14 cellular contexts compared by ENCODE assay signal in genomic region chr6:149037026-149037734, GRCh38.
DNase-seq lines count a peak whose midpoint lies in the region; ATAC-seq and TF ChIP-seq lines count a peak whose summit lies in the region.
"Had no signal": no experiment of that assay in that cellular context is flagged by ENCODE, and none has a peak within 500 bp of the region (broad histone marks: within the 10 kb centered on the region; RNA-seq: fewer than 3 reads in every experiment).

No MANE protein-coding gene starts in this region.

- H3K79me1 ChIP-seq in trophoblast cell (ENCODE audit: low read length): peaks cover 18% of the 10 kb centered on the region

- peaks cover 8 to 12% of the 10 kb centered on the region in 2 experiments for H3K4me1 ChIP-seq in trophoblast cell (ENCODE audit: control insufficient read depth in 1 of 2, insufficient read depth in 2 of 2, low read length in 2 of 2)

- peak overlapping the region; percentile 5 for H2BK120ac ChIP-seq in trophoblast cell (ENCODE audit: insufficient read depth, low read length, poor library complexity)

- ATAC-seq in GM18868 (IDR thresholded peaks at IDR 0.05; ENCODE audit: unreplicated experiment) (no peak), HG02759 (IDR thresholded peaks at IDR 0.05; ENCODE audit: unreplicated experiment) (no peak), GM18517 (IDR thresholded peaks at IDR 0.05; ENCODE audit: unreplicated experiment) (no peak)
- ATAC-seq: natural killer cell had no signal

- H4K12ac ChIP-seq in trophoblast cell (ENCODE audit: low read depth, low read length): no peak overlapping the region

- H4K8ac ChIP-seq in trophoblast cell (ENCODE audit: low read depth, low read length): peak overlapping the region; percentile 83

- peak overlapping the region; percentile 86 for H2BK5ac ChIP-seq in trophoblast cell (ENCODE audit: low read depth, low read length, poor library complexity)

- H3K14ac ChIP-seq in trophoblast cell (ENCODE audit: low read length): peak overlapping the region; percentile 68

- H3K18ac ChIP-seq in trophoblast cell (ENCODE audit: low read length): no peak overlapping the region

- peak overlapping the region; percentile 89 for H2BK12ac ChIP-seq in trophoblast cell (ENCODE audit: low read length)

- H3K23ac ChIP-seq in trophoblast cell (ENCODE audit: low read length): peak overlapping the region; percentile 18

- H3K79me2 ChIP-seq in trophoblast cell (ENCODE audit: control insufficient read depth, insufficient read depth, low read length, poor library complexity): no peaks in the 10 kb centered on the region

- DNase-seq in ELF-1 (ENCODE audit: low read depth, low spot score) (peak; percentile 65), fibroblast of villous mesenchyme (ENCODE audit: low read depth) (peak; percentile 58), trophoblast cell (no peak), HUDEP-2 (lab: John Stamatoyannopoulos, UW; ENCODE audit: unreplicated experiment in 76 of 76) (no peak)
- DNase-seq: aorta; KG1; natural killer cell; NCI-H2081; Peyer's patch; stimulated activated CD4-positive, alpha-beta T cell treated with anti-CD3 and anti-CD28 coated beads, Interleukin-15, amount 100 ng/mL, for 24 hours had no signal

- H3K9ac ChIP-seq in trophoblast cell (ENCODE audit: low read length): no peak overlapping the region

- no peaks in the 10 kb centered on the region for H3K9me3 ChIP-seq in trophoblast cell (ENCODE audit: insufficient read depth, low read depth, low read length)
- H3K9me3 ChIP-seq: Peyer's patch had no signal

- H3K27ac ChIP-seq in VCaP (peak overlapping the region; percentile 77), trophoblast cell (ENCODE audit: low read depth, low read length) (peak overlapping the region; percentile 70)

- peak overlapping the region; percentile 65 for H3K4ac ChIP-seq in trophoblast cell (ENCODE audit: low read depth, low read length)

- H3K4me3 ChIP-seq in fibroblast of villous mesenchyme (ENCODE audit: low read depth, low read length) (no peak overlapping the region), trophoblast cell (ENCODE audit: low read depth, low read length) (no peak overlapping the region)
- H3K4me3 ChIP-seq: Peyer's patch had no signal

- H3K27me3 ChIP-seq in trophoblast cell (ENCODE audit: insufficient read depth, low read length): no peaks in the 10 kb centered on the region
- H3K27me3 ChIP-seq: Peyer's patch had no signal

- TF ChIP-seq CTCF in VCaP (conservative IDR thresholded peaks at IDR 0.05) (no peak), fibroblast of villous mesenchyme (IDR thresholded peaks at IDR 0.05; ENCODE audit: insufficient read depth, low read depth, low read length) (no peak)

- no peaks in the 10 kb centered on the region for H3K36me3 ChIP-seq in trophoblast cell (ENCODE audit: control insufficient read depth in 1 of 2, insufficient read depth in 2 of 2, low read length in 2 of 2)
- H3K36me3 ChIP-seq: Peyer's patch had no signal

- peak overlapping the region; percentile 69 for H2AFZ ChIP-seq in trophoblast cell (ENCODE audit: insufficient read depth, low read length, poor library complexity)

- no peak overlapping the region for H2AK5ac ChIP-seq in trophoblast cell (ENCODE audit: low read length)

- H3K4me2 ChIP-seq in trophoblast cell (ENCODE audit: low read length): peak overlapping the region; percentile 8

- H4K91ac ChIP-seq in trophoblast cell (ENCODE audit: low read depth, low read length): peak overlapping the region; percentile 86

- no CpG with 5 or more reads among the region's 24 CpGs for WGBS in trophoblast cell (ENCODE audit: extremely low coverage, insufficient coverage, insufficient read length)

Comparison
In these comparisons a context has a peak if more than half of its experiments do, and no peak if none do; other contexts are left out.
1. DNase-seq: peak in ELF-1 (single experiment) and fibroblast of villous mesenchyme (single experiment); none in trophoblast cell (0 of 2) and HUDEP-2 (0 of 76).